ENCODE assay signal across 1 cellular context in genomic region chr7:35248576-35249536, GRCh38.
TF ChIP-seq lines count a peak whose summit lies in the region.

No MANE protein-coding gene starts in this region.

TF ChIP-seq in H1, 55 proteins besides CTCF, POLR2A, EP300 and RAD21:
- peak; percentile 43 for TF ChIP-seq EZH2 (IDR thresholded peaks at IDR 0.05; ENCODE audit: low read depth, low read length, severe bottlenecking)
- TF ChIP-seq BRCA1 (IDR thresholded peaks at IDR 0.05; ENCODE audit: low read depth, low read length): no peak
- TF ChIP-seq SAP30 (IDR thresholded peaks at IDR 0.05; ENCODE audit: insufficient read depth, insufficient replicate concordance, low read length): no peak
- TF ChIP-seq CTBP2 (IDR thresholded peaks at IDR 0.05; ENCODE audit: borderline replicate concordance, insufficient read depth, insufficient read length, low read length): no peak
- no peak for TF ChIP-seq CHD2 (IDR thresholded peaks at IDR 0.05; ENCODE audit: low read length)
- no peak for TF ChIP-seq CBX5 (IDR thresholded peaks at IDR 0.05; ENCODE audit: low read depth, low read length)
- TF ChIP-seq YY1 (IDR thresholded peaks at IDR 0.05; ENCODE audit: low read depth, low read length): no peak
- no peak for TF ChIP-seq NRF1 (IDR thresholded peaks at IDR 0.05; ENCODE audit: low read depth, low read length)
- TF ChIP-seq HDAC2 (IDR thresholded peaks at IDR 0.05; ENCODE audit: borderline replicate concordance in 1 of 2, low read depth in 2 of 2, low read length in 2 of 2): no peak
- no peak for TF ChIP-seq MAFK (IDR thresholded peaks at IDR 0.05; ENCODE audit: low read depth, low read length)
- no peak for TF ChIP-seq CEBPB (IDR thresholded peaks at IDR 0.05; ENCODE audit: low read depth, low read length)
- peak; percentile 10; the same call in 1 of the 2 replicates for TF ChIP-seq EGR1 (IDR thresholded peaks at IDR 0.05; ENCODE audit: borderline replicate concordance, low read depth, low read length)
- TF ChIP-seq JUND (IDR thresholded peaks at IDR 0.05; ENCODE audit: low read length): no peak
- peak; percentile 53 for TF ChIP-seq RNF2 (IDR thresholded peaks at IDR 0.05; ENCODE audit: borderline replicate concordance, low read depth, low read length, missing control alignments, poor library complexity, severe bottlenecking)
- TF ChIP-seq SP1 (IDR thresholded peaks at IDR 0.05; ENCODE audit: low read depth, low read length): no peak
- TF ChIP-seq SP2 (IDR thresholded peaks at IDR 0.05; ENCODE audit: low read length): no peak
